29 cellular contexts compared by ENCODE assay signal in genomic region chr19:7264858-7265257, GRCh38. TPM values are rescaled to one million over a fixed set of nuclear protein-coding genes. Genes with fewer than 3 reads are reported as not detected.
DNase-seq lines count a peak whose midpoint lies in the region; ATAC-seq, FAIRE-seq and TF ChIP-seq lines count a peak whose summit lies in the region.
"Had no signal": no experiment of that assay in that cellular context is flagged by ENCODE, and none has a peak within 500 bp of the region (broad histone marks: within the 10 kb centered on the region; RNA-seq: fewer than 3 reads in every experiment).

No MANE protein-coding gene starts in this region.

- no peak for ATAC-seq in heart right ventricle
- no peak for ATAC-seq in HepG2
- no peak for ATAC-seq in HG02610 (IDR thresholded peaks at IDR 0.05; ENCODE audit: unreplicated experiment)
- ATAC-seq: activated naive CD8-positive, alpha-beta T cell treated with anti-CD3 and anti-CD28 coated beads, Interleukin-2, amount 50 U/mL, for 24 hours; GM23338; left colon had no signal

- DNase-seq in left ventricle myocardium inferior (no peak), heart right ventricle (no peak), HepG2 (ENCODE audit: low spot score) (no peak), substantia nigra (lab: John Stamatoyannopoulos, UW) (no peak), hippocampal formation (lab: John Stamatoyannopoulos, UW) (no peak), ACHN (no peak)
- DNase-seq in activated CD8-positive, alpha-beta memory T cell treated with anti-CD3 and anti-CD28 coated beads, Interleukin-2, amount 50 U/mL, for 4 hours: no peak
- DNase-seq: activated naive CD8-positive, alpha-beta T cell treated with anti-CD3 and anti-CD28 coated beads, Interleukin-2, amount 50 U/mL, for 24 hours; activated T-cell treated with anti-CD3 and anti-CD28 coated beads, Interleukin-2, amount 50 U/mL, for 48 hours; CD4-positive, alpha-beta T cell; DMS79 treated with DMSO at 0.1 percent for 48 hours; foreskin melanocyte; GDM1; HFFc6; hypothalamus; immature natural killer cell; KG1; left colon; MG63; NCI-H2029 treated with DMSO at 0.1 percent for 48 hours; NCI-H526; ovary; PC-9; retina; small intestine; stimulated activated naive CD4-positive, alpha-beta T cell treated with Interleukin-2 at 50 U/mL for 16 hours had no signal

- CTCF ChIA-PET in HepG2 (lab: Yijun Ruan, JAX; ENCODE audit: low intra/inter-chr PET ratio, low total read pairs): no interaction called here

- no peak overlapping the region for H3K9ac ChIP-seq in HepG2 (ENCODE audit: insufficient read depth, low read depth, low read length)

- H3K27me3 ChIP-seq in left ventricle myocardium inferior (ENCODE audit: low read depth) (no peaks in the 10 kb centered on the region), heart right ventricle (no peaks in the 10 kb centered on the region), HepG2 (ENCODE audit: control insufficient read depth in 1 of 2, insufficient read depth in 2 of 2, low read length in 2 of 2) (no peaks in the 10 kb centered on the region)
- H3K27me3 ChIP-seq: MG63, ovary had no signal

- POLR2A ChIA-PET in HepG2 (lab: Yijun Ruan, JAX): no interaction called here

- in situ Hi-C loops in HepG2 (cut with HindIII; ENCODE audit: extremely low pct_ligation_motif_present, low pct_unique_long_range_greater_than_20kb) (no loop called here), ACHN (cut with HindIII; ENCODE audit: low pct_ligation_motif_present, low pct_unique_long_range_greater_than_20kb, low sequenced_read_pairs) (no loop called here)

- no TSS peak for BruUV-seq in HepG2 (replicated peaks; lab: Mats Ljungman, UMichigan)

- peaks cover 31% of the 10 kb centered on the region for H4K20me1 ChIP-seq in HepG2 (ENCODE audit: insufficient read depth, low read length)

- H3K27ac ChIP-seq in left ventricle myocardium inferior (replicated peaks): peak overlapping the region; percentile 35
- no peak overlapping the region for H3K27ac ChIP-seq in heart right ventricle
- H3K27ac ChIP-seq in HepG2 (ENCODE audit: extremely low read length, insufficient read depth, low read length): no peak overlapping the region
- peak overlapping the region; percentile 61 for H3K27ac ChIP-seq in substantia nigra (ENCODE audit: low read depth, low read length, poor library complexity, severe bottlenecking)
- H3K27ac ChIP-seq: ovary, PC-9 had no signal

- TF ChIP-seq CTCF in left ventricle myocardium inferior (IDR thresholded peaks at IDR 0.05; ENCODE audit: borderline replicate concordance) (no peak), heart right ventricle (IDR thresholded peaks at IDR 0.05) (no peak), HepG2 (CRISPR knock-in tag; IDR thresholded peaks at IDR 0.05) (no peak)

- H3K4me3 ChIP-seq in left ventricle myocardium inferior (no peak overlapping the region), heart right ventricle (no peak overlapping the region), HepG2 (replicated peaks in 1 of 3; ENCODE audit: insufficient read depth in 1 of 3, low read depth in 2 of 3, low read length in 3 of 3) (no peak overlapping the region)
- H3K4me3 ChIP-seq: GM23338, MG63, ovary, PC-9, SK-N-MC had no signal

- no peak overlapping the region for H2AFZ ChIP-seq in HepG2 (ENCODE audit: low read length)
- H2AFZ ChIP-seq: GM23338, PC-9 had no signal

- TF ChIP-seq EP300 in HepG2 (IDR thresholded peaks at IDR 0.05; ENCODE audit: low read depth in 2 of 2, low read length in 2 of 2) (no peak), HepG2 (CRISPR knock-in tag; IDR thresholded peaks at IDR 0.05; ENCODE audit: borderline replicate concordance) (no peak)

- no peak for TF ChIP-seq RAD21 in HepG2 (CRISPR knock-in tag; IDR thresholded peaks at IDR 0.05)

- TF ChIP-seq POLR2A in HepG2 (IDR thresholded peaks at IDR 0.05; ENCODE audit: insufficient read depth in 1 of 2, low read depth in 2 of 2, low read length in 2 of 2): no peak

- peaks cover 66% of the 10 kb centered on the region for H3K4me1 ChIP-seq in left ventricle myocardium inferior
- peaks cover 8 to 68% (median 42%) of the 10 kb centered on the region in 9 donors for H3K4me1 ChIP-seq in heart right ventricle
- no peaks in the 10 kb centered on the region for H3K4me1 ChIP-seq in HepG2 (ENCODE audit: insufficient read depth, low read length)

- FAIRE-seq in HepG2 (lab: Jason Lieb, UNC): no peak
- FAIRE-seq: small intestine had no signal

- peaks cover 31% of the 10 kb centered on the region for H3K36me3 ChIP-seq in left ventricle myocardium inferior
- H3K36me3 ChIP-seq in heart right ventricle: peaks cover 0 to 31% (median 9%) of the 10 kb centered on the region in 9 donors
- peaks cover 7 to 47% of the 10 kb centered on the region in 2 experiments for H3K36me3 ChIP-seq in HepG2 (replicated peaks in 1 of 2; ENCODE audit: control insufficient read depth in 1 of 2, insufficient read depth in 2 of 2, low read length in 2 of 2)
- H3K36me3 ChIP-seq: ovary had no signal

- WGBS in heart right ventricle, 2 donors: 88 to 90% methylated on average over 4 of the region's 4 CpGs
- WGBS in HepG2 (ENCODE audit: low lambda C conversion rate): 99% methylated on average over 4 of the region's 4 CpGs

- no peak overlapping the region for H3K4me2 ChIP-seq in HepG2 (ENCODE audit: low read depth, low read length)
- H3K4me2 ChIP-seq: GM23338, PC-9 had no signal

- intact Hi-C loops in left ventricle myocardium inferior (cut with micrococcal nuclease): no loop called here
- intact Hi-C loops in heart right ventricle (cut with DNase I): no loop called here
- intact Hi-C loops in HepG2 (cut with micrococcal nuclease; ENCODE audit: unreplicated experiment): no loop called here

- no peaks in the 10 kb centered on the region for H3K9me3 ChIP-seq in left ventricle myocardium inferior (replicated peaks)
- peaks cover 0 to 6% (median 0%) of the 10 kb centered on the region in 11 donors for H3K9me3 ChIP-seq in heart right ventricle
- no peaks in the 10 kb centered on the region for H3K9me3 ChIP-seq in HepG2 (ENCODE audit: low read length)
- H3K9me3 ChIP-seq: MG63, ovary had no signal

- H3K79me2 ChIP-seq in HepG2 (ENCODE audit: insufficient read depth, low read length): peaks cover 58% of the 10 kb centered on the region

TF ChIP-seq in HepG2, 621 proteins besides CTCF, POLR2A, EP300 and RAD21:
- no peak for TF ChIP-seq GABPB1 (CRISPR knock-in tag; IDR thresholded peaks at IDR 0.05)
- TF ChIP-seq ZMYM3 (CRISPR knock-in tag; IDR thresholded peaks at IDR 0.05): peak; percentile 63; the same call in 1 of the 2 replicates
TF ChIP-seq in HepG2: peak in this region for 1.

RNA-seq across cellular contexts. Expression of gene INSR, which starts 29.4 kb away (rescaled TPM):
- total RNA-seq in left ventricle myocardium inferior (85.3 TPM), heart right ventricle (100 to 1,000 TPM in 6 of 10 donors, 10 to 100 TPM in 4; 68.9 to 157 (median 103) TPM), HepG2 (2016; rRNA removed; fragmentation: Illumina TruSeq; extraction: Trizol) (13.6 and 24.2 TPM in 2 replicates)
- polyA plus RNA-seq in heart right ventricle (10 to 100 TPM; 20.2 to 36.6 TPM), HepG2 (2011; rRNA removed) (25.7 and 29.8 TPM in 2 replicates)
- 3.7 and 4.3 TPM in 2 replicates for total RNA-seq in HepG2 (2016; cell fraction: cytosol; rRNA removed; fragmentation: Illumina TruSeq; extraction: Trizol; ENCODE audit: low read depth)
- 10.6 and 24.2 TPM in 2 replicates for total RNA-seq in HepG2 (2016; cell fraction: insoluble cytoplasmic fraction; rRNA removed; fragmentation: Illumina TruSeq; extraction: Trizol)
- 5.3 and 5.7 TPM in 2 replicates for total RNA-seq in HepG2 (2016; cell fraction: membrane; rRNA removed; fragmentation: Illumina TruSeq; extraction: Trizol)
- total RNA-seq in HepG2 (2016; cell fraction: nucleus; rRNA removed; fragmentation: Illumina TruSeq; extraction: Trizol): 32.3 TPM in 2 replicates
- polyA plus RNA-seq in HepG2 (2011; cell fraction: cytosol; rRNA removed): 12.7 and 15.7 TPM in 2 replicates
- polyA plus RNA-seq in HepG2 (2011; cell fraction: nucleus; rRNA removed): 46.8 and 48.9 TPM in 2 replicates
- 33.3 and 35.1 TPM in 2 replicates for polyA plus RNA-seq in HepG2 (2012)
- 0.49 and 0.50 TPM in 2 replicates for polyA plus RNA-seq in HepG2 (2016; cell fraction: cytosol; fragmentation: Illumina TruSeq; extraction: Trizol; ENCODE audit: low read depth)
- 5.1 and 6.7 TPM in 2 replicates for polyA plus RNA-seq in HepG2 (2016; cell fraction: insoluble cytoplasmic fraction; fragmentation: Illumina TruSeq; extraction: Trizol; ENCODE audit: low read depth)
- polyA plus RNA-seq in HepG2 (2016; cell fraction: membrane; fragmentation: Illumina TruSeq; extraction: Trizol; ENCODE audit: low read depth): 1.0 and 1.2 TPM in 2 replicates
- 27.7 and 30.4 TPM in 2 replicates for polyA plus RNA-seq in HepG2 (2016; cell fraction: nucleus; fragmentation: Illumina TruSeq; extraction: Trizol; ENCODE audit: insufficient read depth, low read depth)
- polyA minus RNA-seq in HepG2 (2011; rRNA and poly(A)+ RNA removed; ENCODE audit: low replicate concordance): 33.9 and 244 TPM in 2 replicates
- 55.0 and 72.8 TPM in 2 replicates for polyA minus RNA-seq in HepG2 (2011; cell fraction: cytosol; rRNA and poly(A)+ RNA removed)
- polyA minus RNA-seq in HepG2 (2011; cell fraction: nucleus; rRNA and poly(A)+ RNA removed): 105 and 154 TPM in 2 replicates

Comparison
In these comparisons a context has a peak if more than half of its experiments do, and no peak if none do; other contexts are left out.
1. H3K27ac ChIP-seq: peak in left ventricle myocardium inferior (single experiment) and substantia nigra (single experiment); none in heart right ventricle (0 of 10) and HepG2 (single experiment).